In the genomic region with DNA sequence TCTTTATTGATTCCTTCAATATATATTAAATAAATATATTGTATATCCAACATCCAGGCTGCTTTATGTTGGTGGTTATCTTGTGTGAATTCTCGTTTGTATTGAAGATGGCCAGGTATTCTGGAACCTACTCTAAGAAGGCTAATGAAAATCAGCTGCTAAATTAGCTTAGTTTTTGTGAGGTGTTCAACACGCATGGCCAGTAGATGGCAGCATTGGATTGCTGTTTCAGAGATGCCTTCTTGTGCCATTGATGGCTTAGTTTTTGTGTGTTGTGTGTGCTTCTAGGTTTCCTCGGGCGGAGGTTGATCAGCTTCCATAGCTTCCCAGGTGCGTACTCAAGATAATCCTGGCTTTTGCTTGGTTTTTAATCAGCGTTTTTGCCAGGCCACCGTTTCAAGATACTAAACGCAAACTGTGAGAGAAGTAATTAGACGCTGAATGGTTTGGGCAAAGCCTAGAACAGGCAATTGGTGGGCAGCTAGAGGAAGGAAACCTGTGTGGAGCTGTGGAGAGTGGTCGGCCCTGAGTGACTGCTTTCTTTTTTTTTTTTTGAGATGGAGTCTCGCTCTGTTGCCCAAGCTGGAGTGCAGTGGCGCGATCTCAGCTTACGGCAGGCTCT, we compare ENCODE assay signal across 8 cellular contexts. TPM values are rescaled to one million over a fixed set of nuclear protein-coding genes. Genes with fewer than 3 reads are reported as not detected.
DNase-seq lines count a peak whose midpoint lies in the region; ATAC-seq and TF ChIP-seq lines count a peak whose summit lies in the region.

No MANE protein-coding gene starts in this region.

- intact Hi-C loops in HCT116 (cut with micrococcal nuclease) (loop anchor here (1.0 to 10.0 kb wide), 7 partner anchors 54 to 614 kb away; no protein-coding TSS in a partner anchor), left cardiac atrium (cut with DNase I) (loop anchor here (5.0 to 10.0 kb wide), 4 partner anchors 52 to 267 kb away; no protein-coding TSS in a partner anchor)

- peak; percentile 61 to 83 (median 77); a peak in 5 of 6 replicates for TF ChIP-seq CTCF in HCT116 (IDR thresholded peaks at IDR 0.05 in 2 of 3, conservative IDR thresholded peaks at IDR 0.05 in 1 of 3; ENCODE audit: borderline replicate concordance in 1 of 3, insufficient read depth in 1 of 3, low read depth in 2 of 3, low read length in 2 of 3)

- no peak overlapping the region for H2AFZ ChIP-seq in HCT116 (ENCODE audit: low read depth, low read length, poor library complexity, severe bottlenecking)

- ATAC-seq in HCT116: peak; percentile 68
- ATAC-seq in left cardiac atrium: peak; percentile 39 to 49

- no peaks in the 10 kb centered on the region for H3K9me2 ChIP-seq in HCT116 (ENCODE audit: insufficient read depth)

- H3K36me3 ChIP-seq in HCT116 (ENCODE audit: control insufficient read depth in 1 of 2, insufficient read depth in 2 of 2, low read length in 2 of 2) (peaks cover 0 to under 1% of the 10 kb centered on the region in 2 experiments; a peak in 1 of 4 replicates), adipocyte (ENCODE audit: control insufficient read depth, insufficient read depth, low read length, severe bottlenecking) (peaks cover 2% of the 10 kb centered on the region)

- peaks cover 17% of the 10 kb centered on the region; the same call in 1 of the 2 replicates for H4K20me1 ChIP-seq in HCT116 (ENCODE audit: insufficient read depth)

- peak; percentile 89 for TF ChIP-seq RAD21 in HCT116 (IDR thresholded peaks at IDR 0.05; ENCODE audit: low read depth)

- H3K4me1 ChIP-seq in HCT116 (ENCODE audit: control insufficient read depth in 1 of 2, insufficient read depth in 2 of 2, low read length in 2 of 2) (peaks cover 0 to 4% of the 10 kb centered on the region in 2 experiments; a peak in 1 of 4 replicates), adipocyte (ENCODE audit: control insufficient read depth, insufficient read depth, low read length) (peaks cover 19% of the 10 kb centered on the region)

- RAD21 ChIA-PET in HCT116 (lab: Charles Lee; ENCODE audit: low non-redundant PET in 1 of 2, low total read pairs in 2 of 2, uncharacterized antibody in 2 of 2, unreplicated experiment in 2 of 2): interaction anchor here (0.8 to 1.1 kb wide), 5 partner anchors 52 to 618 kb away, joined by 3 to 5 read pairs (median 4); no protein-coding TSS in a partner anchor

- H3K27ac ChIP-seq in HCT116 (ENCODE audit: low read depth, low read length): no peak overlapping the region

- CTCF ChIA-PET in HCT116 (lab: Charles Lee): interaction anchor here (0.6 to 2.0 kb wide), 44 partner anchors 8 to 626 kb away, joined by 3 to 29 read pairs (median 4); a partner anchor contains a TSS

- TSS peak; percentile 4 for BruUV-seq in HCT116 (replicated peaks; lab: Mats Ljungman, UMichigan)

- H3K4me2 ChIP-seq in HCT116 (ENCODE audit: low read length): no peak overlapping the region

- no peak overlapping the region for H3K4me3 ChIP-seq in HCT116 (replicated peaks in 1 of 2; ENCODE audit: low read depth in 1 of 2, low read length in 2 of 2)
- H3K4me3 ChIP-seq in adipocyte (ENCODE audit: low read length): no peak overlapping the region

- POLR2A ChIA-PET in HCT116 (lab: Charles Lee): interaction anchor here (1.0 to 1.2 kb wide), 3 partner anchors 15 to 22 kb away, joined by 3 to 6 read pairs (median 3); a partner anchor contains a TSS

- no peak for TF ChIP-seq POLR2A in HCT116 (IDR thresholded peaks at IDR 0.05; ENCODE audit: borderline replicate concordance, extremely low read depth, insufficient read depth, insufficient read length)

- no peaks in the 10 kb centered on the region for H3K27me3 ChIP-seq in HCT116 (ENCODE audit: insufficient read depth, low read length)
- H3K27me3 ChIP-seq in adipocyte (replicated peaks; ENCODE audit: control insufficient read depth, insufficient read depth, low read length): no peaks in the 10 kb centered on the region

- H3K9me3 ChIP-seq in HCT116 (ENCODE audit: control insufficient read depth in 1 of 2, insufficient read depth in 1 of 2, low read depth in 1 of 2, low read length in 2 of 2) (no peaks in the 10 kb centered on the region), adipocyte (ENCODE audit: control insufficient read depth, low read length) (no peaks in the 10 kb centered on the region)

- DNase-seq in GM03348 (ENCODE audit: low spot score) (peak; percentile 82), HCT116 (ENCODE audit: low read depth, low spot score) (peak; percentile 61), NCI-H1048 (lab: John Stamatoyannopoulos, UW) (peak; percentile 49), T follicular helper cell (ENCODE audit: low read depth) (peak; percentile 69), adipocyte (ENCODE audit: low read depth) (peak; percentile 94), left cardiac atrium (peak; percentile 70), retina (peak; percentile 82), mesenteric fat pad (ENCODE audit: low spot score) (no peak)

- H3K79me2 ChIP-seq in HCT116 (ENCODE audit: insufficient read depth, low read length): peaks cover 97% of the 10 kb centered on the region

- no peak overlapping the region for H3K9ac ChIP-seq in HCT116 (ENCODE audit: low read length)
- H3K9ac ChIP-seq in adipocyte (ENCODE audit: low read length): no peak overlapping the region

TF ChIP-seq in HCT116, 20 proteins besides CTCF, POLR2A, EP300 and RAD21:
- no peak for TF ChIP-seq EZH2 (IDR thresholded peaks at IDR 0.05)
- TF ChIP-seq CBX3 (IDR thresholded peaks at IDR 0.05; ENCODE audit: low read depth): no peak
- no peak for TF ChIP-seq FOSL1 (IDR thresholded peaks at IDR 0.05; ENCODE audit: low read depth)
- TF ChIP-seq ZNF274 (IDR thresholded peaks at IDR 0.05; ENCODE audit: low read depth, low read length): no peak
- TF ChIP-seq JUND (IDR thresholded peaks at IDR 0.05): no peak
- TF ChIP-seq TCF7L2 (IDR thresholded peaks at IDR 0.05; ENCODE audit: borderline replicate concordance, extremely low read depth, insufficient read depth, insufficient read length): no peak
- no peak for TF ChIP-seq POLR2AphosphoS5 (IDR thresholded peaks at IDR 0.05; ENCODE audit: low read depth, low read length)
- TF ChIP-seq, protein P1, sequence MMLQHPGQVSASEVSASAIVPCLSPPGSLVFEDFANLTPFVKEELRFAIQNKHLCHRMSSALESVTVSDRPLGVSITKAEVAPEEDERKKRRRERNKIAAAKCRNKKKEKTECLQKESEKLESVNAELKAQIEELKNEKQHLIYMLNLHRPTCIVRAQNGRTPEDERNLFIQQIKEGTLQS (IDR thresholded peaks at IDR 0.05): no peak
- TF ChIP-seq SRF (IDR thresholded peaks at IDR 0.05; ENCODE audit: low read depth): no peak
- TF ChIP-seq, protein P2, sequence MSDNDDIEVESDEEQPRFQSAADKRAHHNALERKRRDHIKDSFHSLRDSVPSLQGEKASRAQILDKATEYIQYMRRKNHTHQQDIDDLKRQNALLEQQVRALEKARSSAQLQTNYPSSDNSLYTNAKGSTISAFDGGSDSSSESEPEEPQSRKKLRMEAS (IDR thresholded peaks at IDR 0.05): no peak
- no peak for TF ChIP-seq EGR1 (IDR thresholded peaks at IDR 0.05; ENCODE audit: low read depth)
- no peak for TF ChIP-seq CEBPB (IDR thresholded peaks at IDR 0.05; ENCODE audit: low read depth)
- TF ChIP-seq ELF1 (IDR thresholded peaks at IDR 0.05; ENCODE audit: borderline replicate concordance, low read depth): no peak
- no peak for TF ChIP-seq YY1 (IDR thresholded peaks at IDR 0.05; ENCODE audit: extremely low read depth, insufficient replicate concordance, low read depth, low read length)
- TF ChIP-seq SP1 (IDR thresholded peaks at IDR 0.05; ENCODE audit: low read depth): no peak
- no peak for TF ChIP-seq EZH2phosphoT487 (IDR thresholded peaks at IDR 0.05; ENCODE audit: borderline replicate concordance)
- no peak for TF ChIP-seq ZFX (IDR thresholded peaks at IDR 0.05)

RNA-seq across cellular contexts. Expression of a gene that starts 15.1 kb away (rescaled TPM):
- total RNA-seq in HCT116 (2021; ENCODE audit: unreplicated experiment) (20.4 TPM), left cardiac atrium (10 to 100 TPM in 1 of 2 donors, 1 to 10 TPM in 1; 6.8 to 13.5 TPM), mesenteric fat pad (28.6 TPM)
- polyA plus RNA-seq in HCT116 (2012): 12.5 and 15.2 TPM in 2 replicates
